Comparison of ENCODE assay signal across 7 cellular contexts in the genomic region with DNA sequence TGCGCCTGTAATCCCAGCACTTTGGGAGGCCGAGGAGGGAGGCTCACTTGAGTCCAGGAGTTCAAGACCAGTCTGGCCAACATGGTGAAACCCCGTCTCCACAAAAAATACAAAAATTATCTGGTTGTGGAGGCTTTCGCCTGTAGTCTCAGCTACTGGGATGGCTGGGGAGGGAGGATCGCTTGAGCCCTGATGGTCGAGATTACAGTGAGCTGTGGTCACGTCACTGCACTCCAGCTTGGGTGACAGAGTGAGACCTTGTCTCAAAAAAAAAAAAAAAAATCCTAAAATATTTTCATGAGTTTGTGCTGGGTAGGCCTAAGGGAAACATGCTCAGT. TPM values are rescaled to one million over a fixed set of nuclear protein-coding genes. Genes with fewer than 3 reads are reported as not detected.
DNase-seq lines count a peak whose midpoint lies in the region; ATAC-seq, FAIRE-seq and TF ChIP-seq lines count a peak whose summit lies in the region.
"Not testable (repeated sequence)": the region's sequence is repeated elsewhere in the genome, so short reads cannot be mapped to it uniquely, and the experiment has no call there.

No MANE protein-coding gene starts in this region.

- not testable (repeated sequence) for H4K91ac ChIP-seq in mesenchymal stem cell (ENCODE audit: low read length)

- not testable (repeated sequence) for H2BK5ac ChIP-seq in mesenchymal stem cell (ENCODE audit: low read depth, low read length, poor library complexity, severe bottlenecking)

- peak overlapping the region; percentile 94 for H3K4me2 ChIP-seq in GM12878 (ENCODE audit: control insufficient read depth, insufficient read depth)
- peak overlapping the region; percentile 80 for H3K4me2 ChIP-seq in mesenchymal stem cell (ENCODE audit: low read length, poor library complexity, severe bottlenecking)

- H3K4me1 ChIP-seq in GM12878 (ENCODE audit: control insufficient read depth, insufficient read depth, low read length); mesenchymal stem cell (ENCODE audit: control insufficient read depth, insufficient read depth, low read depth, low read length): not testable (repeated sequence)
- H3K4me1 ChIP-seq in gastrocnemius medialis = peaks cover 40 to 43% of the 10 kb centered on the region in 2 donors

- not testable (repeated sequence) for H3K9me3 ChIP-seq in GM12878 (replicated peaks; ENCODE audit: control insufficient read depth, insufficient read depth, low read length); mesenchymal stem cell (ENCODE audit: control insufficient read depth, low read length); gastrocnemius medialis

- not testable (repeated sequence) for H3K14ac ChIP-seq in mesenchymal stem cell (ENCODE audit: low read length in 2 of 2)

- peak overlapping the region; percentile 96 for H2AFZ ChIP-seq in GM12878 (ENCODE audit: control insufficient read depth, low read depth, low read length)
- H2AFZ ChIP-seq in mesenchymal stem cell (ENCODE audit: low read depth, low read length) = not testable (repeated sequence)

- not testable (repeated sequence) for H2AK5ac ChIP-seq in mesenchymal stem cell (ENCODE audit: low read length, severe bottlenecking)

- peak overlapping the region; percentile 69 for H3K4me3 ChIP-seq in GM12865 (ENCODE audit: low read depth, low read length)
- H3K4me3 ChIP-seq in GM12878 = peak overlapping the region; percentile 73
- H3K4me3 ChIP-seq in fibroblast of pulmonary artery (replicated peaks; ENCODE audit: low read depth, low read length) = peak overlapping the region; percentile 76
- peak overlapping the region; percentile 75 to 96 for H3K4me3 ChIP-seq in mesenchymal stem cell (ENCODE audit: insufficient read depth in 1 of 2, low read depth in 1 of 2, low read length in 2 of 2)
- peak overlapping the region; percentile 48 to 84 (median 66) for H3K4me3 ChIP-seq in gastrocnemius medialis

- FAIRE-seq in GM12878 (lab: Jason Lieb, UNC) = not testable (repeated sequence)

- RAD21 ChIA-PET in GM12878 (lab: Charles Lee; ENCODE audit: unreplicated experiment) = interaction anchor here (4.4 kb wide), 1 partner anchor 101 kb away, joined by 27 read pairs; the partner anchor contains the start of genes ATM and NPAT

- BruUV-seq in GM12878 (replicated peaks; lab: Mats Ljungman, UMichigan) = not testable (repeated sequence)

- peak overlapping the region in 1 of 2 experiments; percentile 44 for H3K4ac ChIP-seq in mesenchymal stem cell (ENCODE audit: low read depth in 1 of 2, low read length in 2 of 2)

- TF ChIP-seq RAD21 in GM12878 (IDR thresholded peaks at IDR 0.05; ENCODE audit: insufficient read depth, low read depth, low read length) = not testable (repeated sequence)

- POLR2A ChIA-PET in GM12878 (lab: Charles Lee) = not testable (repeated sequence)

- peak overlapping the region; percentile 42 for H4K8ac ChIP-seq in mesenchymal stem cell (ENCODE audit: low read length)

- not testable (repeated sequence) for TF ChIP-seq POLR2A in GM12878 (IDR thresholded peaks at IDR 0.05; ENCODE audit: low read depth, low read length); gastrocnemius medialis (IDR thresholded peaks at IDR 0.05)

- H3K36me3 ChIP-seq in GM12878 (ENCODE audit: control insufficient read depth in 2 of 2, insufficient read depth in 2 of 2, low read length in 1 of 2); mesenchymal stem cell (ENCODE audit: control insufficient read depth in 1 of 2, insufficient read depth in 2 of 2, low read depth in 1 of 2, low read length in 2 of 2); gastrocnemius medialis: not testable (repeated sequence)

- H2BK12ac ChIP-seq in mesenchymal stem cell (ENCODE audit: low read length in 2 of 2) = not testable (repeated sequence)

- TF ChIP-seq CTCF in GM12865 (IDR thresholded peaks at IDR 0.05; ENCODE audit: insufficient read depth, low read depth, low read length, missing control alignments); VCaP (conservative IDR thresholded peaks at IDR 0.05); GM12878 (IDR thresholded peaks at IDR 0.05 in 2 of 3, conservative IDR thresholded peaks at IDR 0.05 in 1 of 3; ENCODE audit: control insufficient read depth in 2 of 3, extremely low read depth in 1 of 3, insufficient read depth in 1 of 3, low read depth in 3 of 3, low read length in 3 of 3); fibroblast of pulmonary artery (IDR thresholded peaks at IDR 0.05; ENCODE audit: low read length, missing control alignments); gastrocnemius medialis (IDR thresholded peaks at IDR 0.05 in 4 of 5, conservative IDR thresholded peaks at IDR 0.05 in 1 of 5): not testable (repeated sequence)

- ATAC-seq in HG03521 (IDR thresholded peaks at IDR 0.05; ENCODE audit: unreplicated experiment) (peak; percentile 7), gastrocnemius medialis (peak in 1 of 2 donors; percentile 2)
- ATAC-seq in GM12878 = not testable (repeated sequence)

- not testable (repeated sequence) for H2BK120ac ChIP-seq in mesenchymal stem cell (ENCODE audit: low read depth, low read length)

- H3K79me2 ChIP-seq in GM12878 (ENCODE audit: control insufficient read depth, insufficient read depth, low read length) = peaks cover 33% of the 10 kb centered on the region

- DNase-seq in GM12865 (ENCODE audit: low read depth); GM12878 (ENCODE audit: low read depth, low spot score); fibroblast of pulmonary artery (ENCODE audit: low read depth); mesenchymal stem cell; gastrocnemius medialis: not testable (repeated sequence)

- peak overlapping the region; percentile 36 for H2BK15ac ChIP-seq in mesenchymal stem cell (ENCODE audit: low read depth, poor library complexity, severe bottlenecking)

- not testable (repeated sequence) for H4K20me1 ChIP-seq in GM12878 (ENCODE audit: control insufficient read depth, insufficient read depth)

- H3K27ac ChIP-seq in VCaP = peak overlapping the region; percentile 91
- H3K27ac ChIP-seq in GM12878 (ENCODE audit: control insufficient read depth, insufficient read depth) = peak overlapping the region; percentile 65
- H3K27ac ChIP-seq in mesenchymal stem cell (ENCODE audit: low read length, poor library complexity, severe bottlenecking) = not testable (repeated sequence)
- peak overlapping the region; percentile 89 to 99 (median 93) for H3K27ac ChIP-seq in gastrocnemius medialis

- 48% methylated on average over 7 of the region's 7 CpGs for WGBS in GM12878 (ENCODE audit: insufficient coverage, insufficient replicate concordance, low lambda C conversion rate, missing lambda C conversion rate)
- WGBS in mesenchymal stem cell = 83% methylated on average over 5 of the region's 7 CpGs

- not testable (repeated sequence) for H3K23ac ChIP-seq in mesenchymal stem cell (ENCODE audit: low read length in 2 of 2)

- CTCF ChIA-PET in GM12878 (lab: Yijun Ruan, JAX) = interaction anchor here (0.7 kb wide), 1 partner anchor 9 kb away, joined by 3 read pairs; no protein-coding TSS in a partner anchor

- TF ChIP-seq EP300 in GM12878 (IDR thresholded peaks at IDR 0.05; ENCODE audit: borderline replicate concordance in 1 of 2, control insufficient read depth in 1 of 2, low read depth in 2 of 2, low read length in 2 of 2) = not testable (repeated sequence)

- H3K18ac ChIP-seq in mesenchymal stem cell (ENCODE audit: low read depth in 1 of 2, low read length in 2 of 2) = peak overlapping the region in 1 of 2 experiments; percentile 66

- in situ Hi-C loops in GM12878 (cut with MboI) = loop anchor here (5.0 kb wide), 1 partner anchor 531 kb away; no protein-coding TSS in a partner anchor
- in situ Hi-C loops in gastrocnemius medialis (cut with MboI; ENCODE audit: low sequenced_read_pairs in 4 of 4) = loop anchor here in 2 of 4 donors (10.0 kb wide), 2 partner anchors 104 to 416 kb away; partner anchors contain the start of genes ATM (in 2 of the 2) and NPAT (in 2 of the 2)

- peaks cover 11% of the 10 kb centered on the region for H3K79me1 ChIP-seq in mesenchymal stem cell (replicated peaks; ENCODE audit: low read length, poor library complexity, severe bottlenecking)

- peak overlapping the region; percentile 89 for H3K9ac ChIP-seq in GM12878 (ENCODE audit: control insufficient read depth, insufficient read depth, low read length)
- H3K9ac ChIP-seq in mesenchymal stem cell (ENCODE audit: low read length) = peak overlapping the region; percentile 92

- intact Hi-C loops in GM12878 (cut with micrococcal nuclease; ENCODE audit: unreplicated experiment) = loop anchor here (2.0 to 5.0 kb wide), 2 partner anchors 102 to 541 kb away; partner anchors contain the start of genes ATM and NPAT
- intact Hi-C loops in gastrocnemius medialis (cut with DNase I; ENCODE audit: low total_unique reads) = loop anchor here (1.0 to 10.0 kb wide), 3 partner anchors 101 to 414 kb away; partner anchors contain the start of genes NPAT and POGLUT3

- SMC1A ChIA-PET in GM12878 (lab: Charles Lee; ENCODE audit: uncharacterized antibody, unreplicated experiment) = interaction anchor here (0.6 kb wide), 1 partner anchor 227 kb away, joined by 3 read pairs; no protein-coding TSS in a partner anchor

- not testable (repeated sequence) for H3K27me3 ChIP-seq in GM12878 (replicated peaks in 1 of 2; ENCODE audit: control insufficient read depth in 2 of 2, insufficient read depth in 2 of 2, low read length in 1 of 2); mesenchymal stem cell (ENCODE audit: control insufficient read depth in 1 of 2, insufficient read depth in 1 of 2, low read length in 2 of 2); gastrocnemius medialis

RNA-seq across cellular contexts. Expression of gene ACAT1, which starts 0.5 kb away (rescaled TPM):
- 41.0 and 49.3 TPM in 2 replicates for total RNA-seq in GM12878 (2013; cell fraction: nucleolus; rRNA removed)
- total RNA-seq in GM12878 (2014; rRNA removed) (75.9 and 80.8 TPM in 2 replicates), GM12878 (2014; rRNA removed; fragmentation: Illumina TruSeq; extraction: Trizol) (88.9 and 91.5 TPM in 2 replicates), GM12878 (2021) (57.1 and 62.2 TPM in 2 replicates), gastrocnemius medialis (100 to 1,000 TPM; 288 to 950 (median 605) TPM)
- 39.0 TPM for polyA plus RNA-seq in GM12878 (2011; ENCODE audit: low read depth)
- polyA plus RNA-seq in GM12878 (2011; rRNA removed) (139 and 177 TPM in 2 replicates), GM12878 (2014; fragmentation: Illumina TruSeq; extraction: Trizol) (88.4 and 106 TPM in 2 replicates), GM12878 (2014; fragmentation: Nextera tagmentation; extraction: Ambion mirVana) (10 to 100 TPM; 58.2 to 93.5 TPM), GM12878 (2014; rRNA removed) (96.1 and 97.9 TPM in 2 replicates), GM12878 (2016; fragmentation: Nextera tagmentation; extraction: Ambion mirVana) (100 to 1,000 TPM; 127 to 130 TPM)
- polyA plus RNA-seq in GM12878 (2011; cell fraction: cytosol; rRNA removed) = 46.3 and 51.9 TPM in 2 replicates
- polyA plus RNA-seq in GM12878 (2011; cell fraction: nucleus; rRNA removed) = 33.2 and 35.9 TPM in 2 replicates
- polyA plus RNA-seq in GM12878 (2012) = 43.1 and 51.9 TPM in 2 replicates
- polyA minus RNA-seq in GM12878 (2011; rRNA and poly(A)+ RNA removed) = 50.1 and 63.1 TPM in 2 replicates
- polyA minus RNA-seq in GM12878 (2011; cell fraction: cytosol; rRNA and poly(A)+ RNA removed) = 13.9 and 19.0 TPM in 2 replicates
- polyA minus RNA-seq in GM12878 (2011; cell fraction: nucleus; rRNA and poly(A)+ RNA removed) = 5.8 and 15.5 TPM in 2 replicates
- 45.7 TPM for polyA plus RNA-seq in mesenchymal stem cell (2013, experiment 1 of 2)
- 47.4 TPM for polyA plus RNA-seq in mesenchymal stem cell (2013, experiment 2 of 2)
